In the genomic region with DNA sequence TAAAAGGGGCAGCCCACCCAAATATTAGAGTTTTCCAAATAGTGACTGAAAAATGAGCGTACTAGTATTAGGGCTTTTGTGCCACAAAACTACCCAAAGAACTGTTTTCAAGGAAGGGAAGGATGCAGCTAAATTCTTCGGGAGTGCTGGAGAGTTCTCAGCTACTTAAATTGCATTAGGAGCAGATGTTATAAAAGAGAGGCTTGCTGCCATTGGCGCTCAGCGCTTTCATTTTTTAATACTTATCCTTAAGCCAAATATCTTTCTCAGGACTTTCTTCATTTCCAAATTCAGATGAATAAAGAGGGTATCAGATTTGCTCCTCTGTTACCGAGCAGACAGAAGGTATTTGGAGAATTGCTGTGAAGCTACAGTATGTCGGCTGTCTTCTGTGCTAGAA, we compare ENCODE assay signal across 26 cellular contexts. TPM values are rescaled to one million over a fixed set of nuclear protein-coding genes. Genes with fewer than 3 reads are reported as not detected.
DNase-seq lines count a peak whose midpoint lies in the region; ATAC-seq and TF ChIP-seq lines count a peak whose summit lies in the region.
"Had no signal": no experiment of that assay in that cellular context is flagged by ENCODE, and none has a peak within 500 bp of the region (broad histone marks: within the 10 kb centered on the region; RNA-seq: fewer than 3 reads in every experiment).

No MANE protein-coding gene starts in this region.

- TF ChIP-seq POLR2A in uterus (IDR thresholded peaks at IDR 0.05), result no peak

- peaks cover 10% of the 10 kb centered on the region; the same call in 2 of the 3 replicates for H3K4me1 Mint-ChIP-seq in GM23338
- H3K4me1 Mint-ChIP-seq: CD14-positive monocyte had no signal

- H3K79me2 ChIP-seq in GM23338 (replicated peaks; ENCODE audit: insufficient read depth) (no peaks in the 10 kb centered on the region), hepatocyte (no peaks in the 10 kb centered on the region), GM23248 (ENCODE audit: insufficient read depth) (no peaks in the 10 kb centered on the region)

- DNase-seq in GM23338 (ENCODE audit: low spot score) (no peak), adipocyte (ENCODE audit: low read depth) (no peak), hepatocyte (ENCODE audit: low spot score) (no peak), uterus (no peak), middle frontal gyrus (ENCODE audit: extremely low spot score, low spot score) (no peak), GDM1 (lab: John Stamatoyannopoulos, UW) (no peak), GM23248 (no peak), NAMALWA (ENCODE audit: low spot score) (no peak)
- DNase-seq: BE2C, Calu3, DMS153, DND-41, GOT3, Kasumi-1, MV-4-11, NCI-H1105 treated with DMSO at 0.1 percent for 48 hours, NCI-H146, NCI-H2029, NCI-H446, NCI-H524 treated with DMSO at 0.1 percent for 48 hours, NCI-H774, PC-3, SK-N-SH had no signal

- no peaks in the 10 kb centered on the region for H4K20me1 ChIP-seq in GM23338 (replicated peaks; ENCODE audit: insufficient read depth)
- no peaks in the 10 kb centered on the region for H4K20me1 ChIP-seq in hepatocyte (ENCODE audit: insufficient read depth, poor library complexity, severe bottlenecking)
- H4K20me1 ChIP-seq in GM23248 (ENCODE audit: insufficient read depth), result no peaks in the 10 kb centered on the region

- H3K9me3 ChIP-seq in adipocyte (ENCODE audit: control insufficient read depth, low read length) (no peaks in the 10 kb centered on the region), hepatocyte (ENCODE audit: low read depth) (no peaks in the 10 kb centered on the region), uterus (no peaks in the 10 kb centered on the region), GM23248 (ENCODE audit: low read depth) (no peaks in the 10 kb centered on the region)
- H3K9me3 ChIP-seq: A549, BE2C, SK-N-SH had no signal

- H3K36me3 Mint-ChIP-seq in GM23338 (ENCODE audit: low read depth), result peaks cover 6% of the 10 kb centered on the region; the same call in 2 of the 3 replicates

- peak overlapping the region; percentile 39; the same call in 1 of the 2 replicates for H3K27ac ChIP-seq in GM23338 (ENCODE audit: low read depth)
- H3K27ac ChIP-seq in hepatocyte, result peak overlapping the region; percentile 21
- peak overlapping the region; percentile 48 to 72 for H3K27ac ChIP-seq in uterus
- no peak overlapping the region for H3K27ac ChIP-seq in GM23248
- H3K27ac ChIP-seq: A549 had no signal

- H3K36me3 ChIP-seq in GM23338 (ENCODE audit: insufficient read depth), result no peaks in the 10 kb centered on the region
- no peaks in the 10 kb centered on the region for H3K36me3 ChIP-seq in adipocyte (ENCODE audit: control insufficient read depth, insufficient read depth, low read length, severe bottlenecking)
- no peaks in the 10 kb centered on the region for H3K36me3 ChIP-seq in hepatocyte (replicated peaks; ENCODE audit: insufficient read depth, low read depth)
- no peaks in the 10 kb centered on the region for H3K36me3 ChIP-seq in uterus
- no peaks in the 10 kb centered on the region for H3K36me3 ChIP-seq in GM23248 (ENCODE audit: low read depth)
- H3K36me3 ChIP-seq: BE2C had no signal

- H3K4me2 ChIP-seq in GM23338 (no peak overlapping the region), hepatocyte (no peak overlapping the region), GM23248 (ENCODE audit: unreplicated experiment) (no peak overlapping the region)
- H3K4me2 ChIP-seq: A549, SK-N-SH had no signal

- intact Hi-C loops in uterus (cut with DNase I; ENCODE audit: low total_unique reads), result no loop called here

- H3K27me3 Mint-ChIP-seq in GM23338 (ENCODE audit: insufficient read depth, low read depth, poor library complexity), result peaks cover 2% of the 10 kb centered on the region

- no peak overlapping the region for H3K4me3 Mint-ChIP-seq in GM23338
- H3K4me3 Mint-ChIP-seq: CD14-positive monocyte had no signal

- H3K27me3 ChIP-seq in GM23338 (ENCODE audit: insufficient read depth), result no peaks in the 10 kb centered on the region
- H3K27me3 ChIP-seq in adipocyte (replicated peaks; ENCODE audit: control insufficient read depth, insufficient read depth, low read length), result no peaks in the 10 kb centered on the region
- H3K27me3 ChIP-seq in hepatocyte, result no peaks in the 10 kb centered on the region
- no peaks in the 10 kb centered on the region for H3K27me3 ChIP-seq in uterus
- no peaks in the 10 kb centered on the region for H3K27me3 ChIP-seq in GM23248 (replicated peaks; ENCODE audit: insufficient read depth)
- H3K27me3 ChIP-seq: BE2C had no signal

- 82% methylated on average over 6 of the region's 6 CpGs for WGBS in hepatocyte (ENCODE audit: low lambda C conversion rate, missing lambda C conversion rate)
- WGBS in GM23248 (ENCODE audit: low coverage in 1 of 2, low lambda C conversion rate in 2 of 2, missing lambda C conversion rate in 2 of 2), 2 experiments, result 52 to 54% methylated on average over 6 of the region's 6 CpGs

- H3K4me3 ChIP-seq in GM23338 (no peak overlapping the region), adipocyte (ENCODE audit: low read length) (peak overlapping the region; percentile 75), hepatocyte (no peak overlapping the region), uterus (no peak overlapping the region), GM23248 (no peak overlapping the region)
- H3K4me3 ChIP-seq: A549 had no signal

- no peaks in the 10 kb centered on the region; the same call in 2 of the 3 replicates for H3K9me3 Mint-ChIP-seq in GM23338
- H3K9me3 Mint-ChIP-seq: CD14-positive monocyte had no signal

- no peak for ATAC-seq in GM23338
- ATAC-seq: A549, HCT116, PC-3 had no signal

- peaks cover 6% of the 10 kb centered on the region; the same call in 1 of the 2 replicates for H3K4me1 ChIP-seq in GM23338 (ENCODE audit: insufficient read depth)
- H3K4me1 ChIP-seq in adipocyte (ENCODE audit: control insufficient read depth, insufficient read depth, low read length), result peaks cover 41% of the 10 kb centered on the region
- H3K4me1 ChIP-seq in hepatocyte (ENCODE audit: insufficient read depth), result no peaks in the 10 kb centered on the region
- H3K4me1 ChIP-seq in uterus, result peaks cover 0 to 7% of the 10 kb centered on the region in 2 donors
- H3K4me1 ChIP-seq in GM23248 (ENCODE audit: insufficient read depth), result peaks cover 27% of the 10 kb centered on the region
- H3K4me1 ChIP-seq: A549, BE2C had no signal

- H3F3A ChIP-seq in GM23338 (replicated peaks; ENCODE audit: low read depth) (0 out of 2 replicates have a peak, but pooled peaks cover 2% of the 10 kb centered on the region), GM23248 (ENCODE audit: insufficient read depth) (peaks cover 12% of the 10 kb centered on the region; the same call in 1 of the 2 replicates)

- TF ChIP-seq CTCF in GM23338 (conservative IDR thresholded peaks at IDR 0.05; ENCODE audit: low read depth in 2 of 2) (no peak), hepatocyte (IDR thresholded peaks at IDR 0.05; ENCODE audit: poor library complexity) (no peak), uterus (IDR thresholded peaks at IDR 0.05) (no peak)

- H3K9ac ChIP-seq in adipocyte (ENCODE audit: low read length) (peak overlapping the region; percentile 58), GM23248 (no peak overlapping the region)
- H3K9ac ChIP-seq: SK-N-SH had no signal

- 0 out of 2 replicates have a peak, but pooled peaks cover 7% of the 10 kb centered on the region for H3K9me2 ChIP-seq in GM23338 (ENCODE audit: insufficient read depth)
- no peaks in the 10 kb centered on the region for H3K9me2 ChIP-seq in hepatocyte (replicated peaks; ENCODE audit: insufficient read depth)
- no peaks in the 10 kb centered on the region for H3K9me2 ChIP-seq in GM23248 (ENCODE audit: insufficient read depth)
- H3K9me2 ChIP-seq: SK-N-SH had no signal

- H3K27ac Mint-ChIP-seq in GM23338, result 0 out of 2 replicates have a peak overlapping the region, but pooled peaks have one; percentile 72

- in situ Hi-C loops in GM23248 (cut with MboI), result no loop called here

- H2AFZ ChIP-seq in GM23338 (no peak overlapping the region), hepatocyte (no peak overlapping the region), GM23248 (no peak overlapping the region)

TF ChIP-seq in GM23338, 12 proteins besides CTCF, POLR2A, EP300 and RAD21 (continues in another document):
- no peak for TF ChIP-seq EZH2 (IDR thresholded peaks at IDR 0.05; ENCODE audit: low read depth, unreplicated experiment)

RNA-seq across cellular contexts. Expression of gene CLEC18A, which starts 47.3 kb away (rescaled TPM):
- total RNA-seq in GM23338 (2014; rRNA removed; shearing (Covaris generic)), result 0.16 and 0.90 TPM in 2 replicates
- polyA plus RNA-seq in GM23338 (2016; fragmentation: Nextera tagmentation; extraction: Ambion mirVana) (0.13 and 0.23 TPM in 2 replicates), hepatocyte (0.26 and 0.37 TPM in 2 replicates), GM23248 (2016; fragmentation: Nextera tagmentation; extraction: Ambion mirVana) (0.10 and 0.13 TPM in 2 replicates)
- total RNA-seq in hepatocyte (1.3 and 1.9 TPM in 2 replicates), uterus (1 to 10 TPM in 1 of 4 donors, under 1 TPM in 1, not detected in 2; 0.67 to 1.1 TPM)
- 0.43 TPM in 1 of 2 replicates, not detected in the other for total RNA-seq in GM23248 (2014; rRNA removed; shearing (Covaris generic))
- polyA plus RNA-seq: CD14-positive monocyte had no signal
